ENCODE assay signal across 22 cellular contexts in the genomic region with DNA sequence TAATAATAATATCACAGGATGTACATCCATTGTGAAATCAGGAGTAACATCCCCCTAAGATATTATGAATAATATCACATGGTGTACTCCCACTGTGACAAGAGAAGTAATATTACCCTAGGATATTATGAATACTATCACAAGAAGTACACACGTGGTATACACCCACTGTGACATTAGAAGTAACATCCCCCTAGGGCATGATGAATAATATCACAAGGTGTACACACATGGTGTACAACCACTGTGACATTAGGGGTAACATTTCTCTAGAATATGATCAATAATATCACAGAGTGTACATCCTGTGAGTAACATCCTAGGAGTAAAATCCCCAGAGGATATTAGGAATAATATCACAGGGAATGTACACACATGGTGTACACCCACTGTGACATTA. TPM values are rescaled to one million over a fixed set of nuclear protein-coding genes. Genes with fewer than 3 reads are reported as not detected.
DNase-seq lines count a peak whose midpoint lies in the region; ATAC-seq and TF ChIP-seq lines count a peak whose summit lies in the region.
"Had no signal": no experiment of that assay in that cellular context is flagged by ENCODE, and none has a peak within 500 bp of the region (broad histone marks: within the 10 kb centered on the region; RNA-seq: fewer than 3 reads in every experiment).

No MANE protein-coding gene starts in this region.

- H3K4me1 Mint-ChIP-seq in activated T-cell treated with anti-CD3 and anti-CD28 coated beads, Interleukin-2, amount 50 U/mL, for 72 hours (ENCODE audit: low read depth) = no peaks in the 10 kb centered on the region
- no peaks in the 10 kb centered on the region for H3K4me1 Mint-ChIP-seq in natural killer cell treated with Interleukin-12 subunit alpha and Interleukin-12 subunit beta and Interleukin-15 and Interleukin-18, amount 100 ng/mL, for 72 hours (ENCODE audit: low read depth in 2 of 2)
- no peaks in the 10 kb centered on the region for H3K4me1 Mint-ChIP-seq in natural killer cell
- H3K4me1 Mint-ChIP-seq in stimulated activated effector memory CD8-positive, alpha-beta T cell treated with anti-CD3 and anti-CD28 coated beads, Interleukin-12 subunit alpha, Interleukin-12 subunit beta, amount 100 ng/mL, for 72 hours = no peaks in the 10 kb centered on the region
- H3K4me1 Mint-ChIP-seq: CD14-positive monocyte; CD8-positive, alpha-beta memory T cell; GM23338; H9 had no signal

- no peaks in the 10 kb centered on the region for H3K27me3 Mint-ChIP-seq in activated T-cell treated with anti-CD3 and anti-CD28 coated beads, Interleukin-2, amount 50 U/mL, for 72 hours (ENCODE audit: low read depth)
- no peaks in the 10 kb centered on the region for H3K27me3 Mint-ChIP-seq in natural killer cell treated with Interleukin-12 subunit alpha and Interleukin-12 subunit beta and Interleukin-15 and Interleukin-18, amount 100 ng/mL, for 72 hours
- H3K27me3 Mint-ChIP-seq in natural killer cell (ENCODE audit: low read depth in 2 of 2) = peaks cover 3 to 5% of the 10 kb centered on the region in 2 donors

- TF ChIP-seq CTCF in natural killer cell (IDR thresholded peaks at IDR 0.05) = no peak

- DNase-seq in activated T-cell treated with anti-CD3 and anti-CD28 coated beads, Interleukin-2, amount 50 U/mL, for 72 hours = no peak
- DNase-seq in activated T-cell treated with anti-CD3 and anti-CD28 coated beads, Interleukin-2, amount 50 U/mL, for 1 hour = no peak
- no peak for DNase-seq in natural killer cell treated with Interleukin-12 subunit alpha and Interleukin-12 subunit beta and Interleukin-15 and Interleukin-18, amount 100 ng/mL, for 72 hours (ENCODE audit: low spot score)
- DNase-seq in natural killer cell = no peak
- no peak for DNase-seq in stimulated activated effector memory CD8-positive, alpha-beta T cell treated with anti-CD3 and anti-CD28 coated beads, Interleukin-12 subunit alpha, Interleukin-12 subunit beta, amount 100 ng/mL, for 72 hours (ENCODE audit: low spot score in 2 of 2)
- no peak for DNase-seq in GF-D8 (lab: John Stamatoyannopoulos, UW)
- DNase-seq: 8988T; ACHN; AML-193; BE2C; CD4-positive, alpha-beta T cell; CD8-positive, alpha-beta memory T cell; DMS 273 treated with DMSO at 0.1 percent for 48 hours; DMS79; EL; GDM1; H9 had no signal

- intact Hi-C loops in natural killer cell (cut with micrococcal nuclease) = no loop called here

- H3K9me3 Mint-ChIP-seq in activated T-cell treated with anti-CD3 and anti-CD28 coated beads, Interleukin-2, amount 50 U/mL, for 72 hours = no peaks in the 10 kb centered on the region
- no peaks in the 10 kb centered on the region for H3K9me3 Mint-ChIP-seq in natural killer cell treated with Interleukin-12 subunit alpha and Interleukin-12 subunit beta and Interleukin-15 and Interleukin-18, amount 100 ng/mL, for 72 hours
- H3K9me3 Mint-ChIP-seq in natural killer cell = no peaks in the 10 kb centered on the region
- H3K9me3 Mint-ChIP-seq in stimulated activated effector memory CD8-positive, alpha-beta T cell treated with anti-CD3 and anti-CD28 coated beads, Interleukin-12 subunit alpha, Interleukin-12 subunit beta, amount 100 ng/mL, for 72 hours = no peaks in the 10 kb centered on the region
- H3K9me3 Mint-ChIP-seq: CD4-positive, alpha-beta T cell; CD8-positive, alpha-beta memory T cell; GM23338 had no signal

- ATAC-seq in activated T-cell treated with anti-CD3 and anti-CD28 coated beads, Interleukin-2, amount 50 U/mL, for 72 hours (replicated peaks in 1 of 2) = peak; percentile 21 to 22
- ATAC-seq in natural killer cell treated with Interleukin-12 subunit alpha and Interleukin-12 subunit beta and Interleukin-15 and Interleukin-18, amount 100 ng/mL, for 72 hours = peak; percentile 29 to 39
- no peak for ATAC-seq in natural killer cell
- peak; percentile 50 for ATAC-seq in stimulated activated effector memory CD8-positive, alpha-beta T cell treated with anti-CD3 and anti-CD28 coated beads, Interleukin-12 subunit alpha, Interleukin-12 subunit beta, amount 100 ng/mL, for 72 hours
- ATAC-seq: A549, GM23338, HCT116 had no signal

- H3K27ac Mint-ChIP-seq in activated T-cell treated with anti-CD3 and anti-CD28 coated beads, Interleukin-2, amount 50 U/mL, for 72 hours = no peak overlapping the region
- H3K27ac Mint-ChIP-seq in natural killer cell treated with Interleukin-12 subunit alpha and Interleukin-12 subunit beta and Interleukin-15 and Interleukin-18, amount 100 ng/mL, for 72 hours = no peak overlapping the region
- no peak overlapping the region for H3K27ac Mint-ChIP-seq in natural killer cell
- H3K27ac Mint-ChIP-seq in stimulated activated effector memory CD8-positive, alpha-beta T cell treated with anti-CD3 and anti-CD28 coated beads, Interleukin-12 subunit alpha, Interleukin-12 subunit beta, amount 100 ng/mL, for 72 hours = no peak overlapping the region
- H3K27ac Mint-ChIP-seq: CD14-positive monocyte; CD4-positive, alpha-beta T cell; CD8-positive, alpha-beta memory T cell; GM23338; H9 had no signal

- H3K4me3 Mint-ChIP-seq in activated T-cell treated with anti-CD3 and anti-CD28 coated beads, Interleukin-2, amount 50 U/mL, for 72 hours = no peak overlapping the region
- no peak overlapping the region for H3K4me3 Mint-ChIP-seq in natural killer cell treated with Interleukin-12 subunit alpha and Interleukin-12 subunit beta and Interleukin-15 and Interleukin-18, amount 100 ng/mL, for 72 hours
- H3K4me3 Mint-ChIP-seq in natural killer cell = no peak overlapping the region
- H3K4me3 Mint-ChIP-seq in stimulated activated effector memory CD8-positive, alpha-beta T cell treated with anti-CD3 and anti-CD28 coated beads, Interleukin-12 subunit alpha, Interleukin-12 subunit beta, amount 100 ng/mL, for 72 hours = no peak overlapping the region
- H3K4me3 Mint-ChIP-seq: CD14-positive monocyte; CD4-positive, alpha-beta T cell; CD8-positive, alpha-beta memory T cell; GM23338; H9 had no signal

- no peaks in the 10 kb centered on the region for H3K36me3 Mint-ChIP-seq in activated T-cell treated with anti-CD3 and anti-CD28 coated beads, Interleukin-2, amount 50 U/mL, for 72 hours (ENCODE audit: insufficient read depth in 2 of 2)
- no peaks in the 10 kb centered on the region for H3K36me3 Mint-ChIP-seq in natural killer cell treated with Interleukin-12 subunit alpha and Interleukin-12 subunit beta and Interleukin-15 and Interleukin-18, amount 100 ng/mL, for 72 hours
- no peaks in the 10 kb centered on the region for H3K36me3 Mint-ChIP-seq in natural killer cell
- H3K36me3 Mint-ChIP-seq in stimulated activated effector memory CD8-positive, alpha-beta T cell treated with anti-CD3 and anti-CD28 coated beads, Interleukin-12 subunit alpha, Interleukin-12 subunit beta, amount 100 ng/mL, for 72 hours = no peaks in the 10 kb centered on the region
- H3K36me3 Mint-ChIP-seq: CD14-positive monocyte; CD8-positive, alpha-beta memory T cell had no signal

RNA-seq across cellular contexts. Expression of gene TEKT5, which starts 5.0 kb away (rescaled TPM):
- under 1 TPM in 1 of 2 donors, not detected in 1; 0.23 TPM for total RNA-seq in activated T-cell treated with anti-CD3 and anti-CD28 coated beads, Interleukin-2, amount 50 U/mL, for 72 hours
- total RNA-seq in natural killer cell treated with Interleukin-12 subunit alpha and Interleukin-12 subunit beta and Interleukin-15 and Interleukin-18, amount 100 ng/mL, for 72 hours = under 1 TPM in 1 of 2 donors, not detected in 1; 0.28 TPM
- 1 to 10 TPM in 1 of 3 donors, not detected in 2; 1.1 TPM for total RNA-seq in natural killer cell
- total RNA-seq: CD4-positive, alpha-beta T cell; CD8-positive, alpha-beta memory T cell; H4 had no signal

RNA-seq across cellular contexts. Expression of gene NUBP1, which starts 43.9 kb away (rescaled TPM):
- total RNA-seq in activated T-cell treated with anti-CD3 and anti-CD28 coated beads, Interleukin-2, amount 50 U/mL, for 72 hours = 10 to 100 TPM; 22.4 to 24.9 TPM
- 10 to 100 TPM; 31.8 to 41.3 TPM for total RNA-seq in natural killer cell treated with Interleukin-12 subunit alpha and Interleukin-12 subunit beta and Interleukin-15 and Interleukin-18, amount 100 ng/mL, for 72 hours
- total RNA-seq in natural killer cell = 10 to 100 TPM; 19.3 to 25.6 (median 20.5) TPM

Comparison
In these comparisons a context has a peak if more than half of its experiments do, and no peak if none do; other contexts are left out.
1. ATAC-seq: peak in activated T-cell treated with anti-CD3 and anti-CD28 coated beads, Interleukin-2, amount 50 U/mL, for 72 hours (2 of 2), natural killer cell treated with Interleukin-12 subunit alpha and Interleukin-12 subunit beta and Interleukin-15 and Interleukin-18, amount 100 ng/mL, for 72 hours (2 of 2) and stimulated activated effector memory CD8-positive, alpha-beta T cell treated with anti-CD3 and anti-CD28 coated beads, Interleukin-12 subunit alpha, Interleukin-12 subunit beta, amount 100 ng/mL, for 72 hours (single experiment); none in natural killer cell (0 of 3).